ENCODE assay signal across 1 cellular context in the genomic region with DNA sequence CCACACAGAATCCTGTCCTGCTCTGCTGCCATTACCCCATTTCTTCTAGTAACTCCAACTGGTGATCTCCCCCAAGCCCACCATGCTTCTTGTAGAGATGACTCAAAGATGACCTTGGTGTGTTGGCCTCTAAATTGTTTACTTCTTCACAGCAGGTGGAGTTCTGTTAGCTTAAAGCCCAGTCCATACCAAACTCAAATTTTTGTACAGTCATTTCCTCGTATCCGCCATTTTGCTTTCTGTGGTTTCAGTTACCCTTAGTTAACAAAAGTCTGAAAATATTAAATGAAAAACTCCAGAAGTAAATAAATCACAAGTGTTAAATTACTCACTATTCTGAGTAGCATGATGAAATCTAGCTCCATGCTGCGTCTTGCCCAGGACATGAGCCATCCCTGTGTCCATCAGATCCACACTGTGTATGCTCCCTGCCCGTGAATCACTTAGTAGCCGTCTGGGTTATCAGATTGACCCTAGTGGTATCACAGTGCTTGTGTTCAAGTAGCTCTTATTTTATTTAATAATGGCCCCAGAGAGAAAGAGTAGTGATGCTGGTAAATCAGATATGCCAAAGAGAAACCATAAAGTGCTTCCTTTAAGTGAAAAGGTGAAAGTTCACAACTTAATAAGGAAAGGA.
TF ChIP-seq lines count a peak whose summit lies in the region.

No MANE protein-coding gene starts in this region.

TF ChIP-seq in GM12878, 131 proteins besides CTCF, POLR2A, EP300 and RAD21 (continued from another document):
- no peak for TF ChIP-seq SREBF1 (IDR thresholded peaks at IDR 0.05; ENCODE audit: low read length)
- TF ChIP-seq, protein P1, sequence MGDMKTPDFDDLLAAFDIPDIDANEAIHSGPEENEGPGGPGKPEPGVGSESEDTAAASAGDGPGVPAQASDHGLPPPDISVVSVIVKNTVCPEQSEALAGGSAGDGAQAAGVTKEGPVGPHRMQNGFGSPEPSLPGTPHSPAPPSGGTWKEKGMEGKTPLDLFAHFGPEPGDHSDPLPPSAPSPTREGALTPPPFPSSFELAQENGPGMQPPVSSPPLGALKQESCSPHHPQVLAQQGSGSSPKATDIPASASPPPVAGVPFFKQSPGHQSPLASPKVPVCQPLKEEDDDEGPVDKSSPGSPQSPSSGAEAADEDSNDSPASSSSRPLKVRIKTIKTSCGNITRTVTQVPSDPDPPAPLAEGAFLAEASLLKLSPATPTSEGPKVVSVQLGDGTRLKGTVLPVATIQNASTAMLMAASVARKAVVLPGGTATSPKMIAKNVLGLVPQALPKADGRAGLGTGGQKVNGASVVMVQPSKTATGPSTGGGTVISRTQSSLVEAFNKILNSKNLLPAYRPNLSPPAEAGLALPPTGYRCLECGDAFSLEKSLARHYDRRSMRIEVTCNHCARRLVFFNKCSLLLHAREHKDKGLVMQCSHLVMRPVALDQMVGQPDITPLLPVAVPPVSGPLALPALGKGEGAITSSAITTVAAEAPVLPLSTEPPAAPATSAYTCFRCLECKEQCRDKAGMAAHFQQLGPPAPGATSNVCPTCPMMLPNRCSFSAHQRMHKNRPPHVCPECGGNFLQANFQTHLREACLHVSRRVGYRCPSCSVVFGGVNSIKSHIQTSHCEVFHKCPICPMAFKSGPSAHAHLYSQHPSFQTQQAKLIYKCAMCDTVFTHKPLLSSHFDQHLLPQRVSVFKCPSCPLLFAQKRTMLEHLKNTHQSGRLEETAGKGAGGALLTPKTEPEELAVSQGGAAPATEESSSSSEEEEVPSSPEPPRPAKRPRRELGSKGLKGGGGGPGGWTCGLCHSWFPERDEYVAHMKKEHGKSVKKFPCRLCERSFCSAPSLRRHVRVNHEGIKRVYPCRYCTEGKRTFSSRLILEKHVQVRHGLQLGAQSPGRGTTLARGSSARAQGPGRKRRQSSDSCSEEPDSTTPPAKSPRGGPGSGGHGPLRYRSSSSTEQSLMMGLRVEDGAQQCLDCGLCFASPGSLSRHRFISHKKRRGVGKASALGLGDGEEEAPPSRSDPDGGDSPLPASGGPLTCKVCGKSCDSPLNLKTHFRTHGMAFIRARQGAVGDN (IDR thresholded peaks at IDR 0.05) = peak; percentile 12; the same call in 1 of the 2 replicates
- TF ChIP-seq, protein P2, sequence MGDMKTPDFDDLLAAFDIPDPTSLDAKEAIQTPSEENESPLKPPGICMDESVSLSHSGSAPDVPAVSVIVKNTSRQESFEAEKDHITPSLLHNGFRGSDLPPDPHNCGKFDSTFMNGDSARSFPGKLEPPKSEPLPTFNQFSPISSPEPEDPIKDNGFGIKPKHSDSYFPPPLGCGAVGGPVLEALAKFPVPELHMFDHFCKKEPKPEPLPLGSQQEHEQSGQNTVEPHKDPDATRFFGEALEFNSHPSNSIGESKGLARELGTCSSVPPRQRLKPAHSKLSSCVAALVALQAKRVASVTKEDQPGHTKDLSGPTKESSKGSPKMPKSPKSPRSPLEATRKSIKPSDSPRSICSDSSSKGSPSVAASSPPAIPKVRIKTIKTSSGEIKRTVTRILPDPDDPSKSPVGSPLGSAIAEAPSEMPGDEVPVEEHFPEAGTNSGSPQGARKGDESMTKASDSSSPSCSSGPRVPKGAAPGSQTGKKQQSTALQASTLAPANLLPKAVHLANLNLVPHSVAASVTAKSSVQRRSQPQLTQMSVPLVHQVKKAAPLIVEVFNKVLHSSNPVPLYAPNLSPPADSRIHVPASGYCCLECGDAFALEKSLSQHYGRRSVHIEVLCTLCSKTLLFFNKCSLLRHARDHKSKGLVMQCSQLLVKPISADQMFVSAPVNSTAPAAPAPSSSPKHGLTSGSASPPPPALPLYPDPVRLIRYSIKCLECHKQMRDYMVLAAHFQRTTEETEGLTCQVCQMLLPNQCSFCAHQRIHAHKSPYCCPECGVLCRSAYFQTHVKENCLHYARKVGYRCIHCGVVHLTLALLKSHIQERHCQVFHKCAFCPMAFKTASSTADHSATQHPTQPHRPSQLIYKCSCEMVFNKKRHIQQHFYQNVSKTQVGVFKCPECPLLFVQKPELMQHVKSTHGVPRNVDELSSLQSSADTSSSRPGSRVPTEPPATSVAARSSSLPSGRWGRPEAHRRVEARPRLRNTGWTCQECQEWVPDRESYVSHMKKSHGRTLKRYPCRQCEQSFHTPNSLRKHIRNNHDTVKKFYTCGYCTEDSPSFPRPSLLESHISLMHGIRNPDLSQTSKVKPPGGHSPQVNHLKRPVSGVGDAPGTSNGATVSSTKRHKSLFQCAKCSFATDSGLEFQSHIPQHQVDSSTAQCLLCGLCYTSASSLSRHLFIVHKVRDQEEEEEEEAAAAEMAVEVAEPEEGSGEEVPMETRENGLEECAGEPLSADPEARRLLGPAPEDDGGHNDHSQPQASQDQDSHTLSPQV (IDR thresholded peaks at IDR 0.05) = no peak
- TF ChIP-seq CBX5 (IDR thresholded peaks at IDR 0.05; ENCODE audit: low read depth) = no peak
